In the genomic region with DNA sequence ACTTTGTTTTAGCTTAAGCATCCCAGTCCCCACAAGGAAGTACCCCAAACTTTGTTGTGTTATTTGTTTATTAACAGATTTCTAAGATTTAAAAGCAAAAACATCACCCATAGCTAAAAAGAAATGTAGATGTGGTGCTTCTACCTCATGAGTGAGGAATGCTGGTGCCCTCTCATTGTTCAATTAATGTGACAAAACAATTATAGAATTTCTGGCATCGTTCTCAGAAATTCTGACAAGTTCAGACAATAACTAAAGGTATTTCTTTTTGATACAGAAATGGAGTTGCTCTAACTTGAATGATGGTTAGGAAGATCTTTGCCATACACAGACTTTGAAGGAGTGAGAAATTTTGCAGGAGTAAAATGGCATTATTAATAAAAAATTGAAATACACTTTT, we compare ENCODE assay signal across 15 cellular contexts.
"Had no signal": no experiment of that assay in that cellular context is flagged by ENCODE, and none has a peak within 500 bp of the region (broad histone marks: within the 10 kb centered on the region; RNA-seq: fewer than 3 reads in every experiment).

No MANE protein-coding gene starts in this region.

- FAIRE-seq: astrocyte had no signal

- H3K4me3 ChIP-seq: esophagus squamous epithelium, lung, thyroid gland had no signal

- H3K9me3 ChIP-seq: esophagus squamous epithelium, spleen, thyroid gland had no signal

- H3K36me3 ChIP-seq: esophagus squamous epithelium, spleen, thyroid gland had no signal

- DNase-seq: activated CD4-positive, alpha-beta T cell treated with anti-CD3 and anti-CD28 coated beads for 1 hour; activated CD8-positive, alpha-beta memory T cell treated with anti-CD3 and anti-CD28 coated beads for 24 hours; activated CD8-positive, alpha-beta memory T cell treated with anti-CD3 and anti-CD28 coated beads, Interleukin-2, amount 50 U/mL, for 48 hours; activated effector memory CD4-positive, alpha-beta T cell treated with anti-CD3 and anti-CD28 coated beads, Interleukin-2, amount 50 U/mL, for 16 hours; activated naive CD4-positive, alpha-beta T cell treated with anti-CD3 and anti-CD28 coated beads, Interleukin-2, amount 50 U/mL, for 16 hours; effector CD8-positive, alpha-beta T cell; esophagus squamous epithelium; midbrain; occipital lobe; retina; stimulated activated naive CD4-positive, alpha-beta T cell; thyroid gland had no signal

- H3K27ac ChIP-seq: spleen, thyroid gland had no signal

- H3K27me3 ChIP-seq: esophagus squamous epithelium, spleen, thyroid gland had no signal
